11 cellular contexts compared by ENCODE assay signal in genomic region chr10:72330059-72330426, GRCh38. TPM values are rescaled to one million over a fixed set of nuclear protein-coding genes. Genes with fewer than 3 reads are reported as not detected.
DNase-seq lines count a peak whose midpoint lies in the region; ATAC-seq, FAIRE-seq and TF ChIP-seq lines count a peak whose summit lies in the region.
"Had no signal": no experiment of that assay in that cellular context is flagged by ENCODE, and none has a peak within 500 bp of the region (broad histone marks: within the 10 kb centered on the region; RNA-seq: fewer than 3 reads in every experiment).

No MANE protein-coding gene starts in this region.

- peaks cover 78% of the 10 kb centered on the region for H3K4me1 Mint-ChIP-seq in activated CD4-positive, alpha-beta T cell treated with anti-CD3 and anti-CD28 coated beads for 36 hours
- H3K4me1 Mint-ChIP-seq in activated T-helper 17 cell treated with anti-CD3 and anti-CD28 coated beads, Interleukin-2, amount 50 U/mL, for 72 hours, result peaks cover 39% of the 10 kb centered on the region

- WGBS in HepG2 (ENCODE audit: low lambda C conversion rate), result 75% methylated on average over 2 of the region's 2 CpGs

- no peak for TF ChIP-seq RAD21 in HepG2 (CRISPR knock-in tag; IDR thresholded peaks at IDR 0.05)

- no peaks in the 10 kb centered on the region for H3K79me2 ChIP-seq in HepG2 (ENCODE audit: insufficient read depth, low read length)

- H3K9ac ChIP-seq in HepG2 (ENCODE audit: insufficient read depth, low read depth, low read length), result no peak overlapping the region
- no peak overlapping the region for H3K9ac ChIP-seq in stomach smooth muscle (ENCODE audit: low read length in 2 of 2)

- POLR2A ChIA-PET in activated CD4-positive, alpha-beta T cell treated with anti-CD3 and anti-CD28 coated beads for 36 hours (lab: Charles Lee), result interaction anchor here (0.7 to 5.8 kb wide), 10 partner anchors 10 to 112 kb away, joined by 4 to 75 read pairs (median 11); partner anchors contain the start of gene DDIT4
- POLR2A ChIA-PET in HepG2 (lab: Yijun Ruan, JAX), result interaction anchor here (1.1 to 5.4 kb wide), 5 partner anchors 9 to 111 kb away, joined by 3 to 80 read pairs (median 9); partner anchors contain the start of gene DDIT4

- ATAC-seq in activated CD4-positive, alpha-beta T cell treated with anti-CD3 and anti-CD28 coated beads for 36 hours, result no peak
- no peak for ATAC-seq in activated T-helper 17 cell treated with anti-CD3 and anti-CD28 coated beads, Interleukin-2, amount 50 U/mL, for 72 hours (replicated peaks)
- no peak for ATAC-seq in HepG2
- no peak for ATAC-seq in esophagus mucosa
- ATAC-seq in GM18867 (IDR thresholded peaks at IDR 0.05; ENCODE audit: unreplicated experiment), result no peak
- ATAC-seq in HG03521 (IDR thresholded peaks at IDR 0.05; ENCODE audit: unreplicated experiment), result no peak

- CTCF ChIA-PET in activated CD4-positive, alpha-beta T cell treated with anti-CD3 and anti-CD28 coated beads for 36 hours (lab: Charles Lee), result interaction anchor here (0.5 to 2.3 kb wide), 7 partner anchors 9 to 1839 kb away, joined by 3 to 7 read pairs (median 3); no protein-coding TSS in a partner anchor
- CTCF ChIA-PET in HepG2 (lab: Yijun Ruan, JAX; ENCODE audit: low intra/inter-chr PET ratio, low total read pairs), result no interaction called here

- peak overlapping the region; percentile 94 for H3K4me3 Mint-ChIP-seq in activated CD4-positive, alpha-beta T cell treated with anti-CD3 and anti-CD28 coated beads for 36 hours
- peak overlapping the region; percentile 88 for H3K4me3 Mint-ChIP-seq in activated T-helper 17 cell treated with anti-CD3 and anti-CD28 coated beads, Interleukin-2, amount 50 U/mL, for 72 hours

- H3K36me3 Mint-ChIP-seq in activated CD4-positive, alpha-beta T cell treated with anti-CD3 and anti-CD28 coated beads for 36 hours (ENCODE audit: low read depth), result peaks cover 40% of the 10 kb centered on the region
- peaks cover 54% of the 10 kb centered on the region for H3K36me3 Mint-ChIP-seq in activated T-helper 17 cell treated with anti-CD3 and anti-CD28 coated beads, Interleukin-2, amount 50 U/mL, for 72 hours (ENCODE audit: low read depth)

- H3K4me2 ChIP-seq in HepG2 (ENCODE audit: low read depth, low read length), result no peak overlapping the region

- peak overlapping the region; percentile 99 for H3K27ac Mint-ChIP-seq in activated CD4-positive, alpha-beta T cell treated with anti-CD3 and anti-CD28 coated beads for 36 hours
- peak overlapping the region; percentile 96 for H3K27ac Mint-ChIP-seq in activated T-helper 17 cell treated with anti-CD3 and anti-CD28 coated beads, Interleukin-2, amount 50 U/mL, for 72 hours

- peaks cover 3% of the 10 kb centered on the region for H3K9me3 Mint-ChIP-seq in activated CD4-positive, alpha-beta T cell treated with anti-CD3 and anti-CD28 coated beads for 36 hours (ENCODE audit: low read depth)
- peaks cover 5% of the 10 kb centered on the region for H3K9me3 Mint-ChIP-seq in activated T-helper 17 cell treated with anti-CD3 and anti-CD28 coated beads, Interleukin-2, amount 50 U/mL, for 72 hours

- H3K4me1 ChIP-seq in HepG2 (ENCODE audit: insufficient read depth, low read length) (peaks cover 89% of the 10 kb centered on the region), stomach smooth muscle (ENCODE audit: control insufficient read depth, insufficient read depth, low read length) (peaks cover 56% of the 10 kb centered on the region)

- H4K20me1 ChIP-seq in HepG2 (ENCODE audit: insufficient read depth, low read length), result no peaks in the 10 kb centered on the region

- H3K9me3 ChIP-seq in HepG2 (ENCODE audit: low read length) (no peaks in the 10 kb centered on the region), stomach smooth muscle (ENCODE audit: control insufficient read depth in 2 of 2, low read length in 2 of 2) (no peaks in the 10 kb centered on the region)

- no peak overlapping the region for H3K4me3 ChIP-seq in HepG2 (replicated peaks in 1 of 3; ENCODE audit: insufficient read depth in 1 of 3, low read depth in 2 of 3, low read length in 3 of 3)
- H3K4me3 ChIP-seq in stomach smooth muscle (ENCODE audit: low read length in 2 of 2), result no peak overlapping the region

- no peak for DNase-seq in activated CD4-positive, alpha-beta T cell treated with anti-CD3 and anti-CD28 coated beads for 36 hours
- DNase-seq in activated CD4-positive, alpha-beta T cell treated with anti-CD3 and anti-CD28 coated beads for 1 hour, result no peak
- no peak for DNase-seq in HepG2 (ENCODE audit: low spot score)
- DNase-seq: 8988T; activated CD4-positive, CD25-positive, alpha-beta regulatory T cell; stimulated activated naive CD4-positive, alpha-beta T cell had no signal

- H3K36me3 ChIP-seq in HepG2 (replicated peaks in 1 of 2; ENCODE audit: control insufficient read depth in 1 of 2, insufficient read depth in 2 of 2, low read length in 2 of 2) (no peaks in the 10 kb centered on the region), stomach smooth muscle (ENCODE audit: control insufficient read depth in 2 of 2, insufficient read depth in 2 of 2, low read length in 2 of 2) (peaks cover 0 to 2% of the 10 kb centered on the region in 2 donors)

- no peak overlapping the region for H3K27ac ChIP-seq in HepG2 (ENCODE audit: extremely low read length, insufficient read depth, low read length)
- peak overlapping the region; percentile 62 for H3K27ac ChIP-seq in stomach smooth muscle (ENCODE audit: low read length)

- TF ChIP-seq EP300 in HepG2 (IDR thresholded peaks at IDR 0.05; ENCODE audit: low read depth in 2 of 2, low read length in 2 of 2) (no peak), HepG2 (CRISPR knock-in tag; IDR thresholded peaks at IDR 0.05; ENCODE audit: borderline replicate concordance) (no peak)

- H3K27me3 Mint-ChIP-seq in activated CD4-positive, alpha-beta T cell treated with anti-CD3 and anti-CD28 coated beads for 36 hours, result no peaks in the 10 kb centered on the region
- no peaks in the 10 kb centered on the region for H3K27me3 Mint-ChIP-seq in activated T-helper 17 cell treated with anti-CD3 and anti-CD28 coated beads, Interleukin-2, amount 50 U/mL, for 72 hours

- FAIRE-seq in HepG2 (lab: Jason Lieb, UNC), result no peak

- TF ChIP-seq POLR2A in HepG2 (IDR thresholded peaks at IDR 0.05; ENCODE audit: insufficient read depth in 1 of 2, low read depth in 2 of 2, low read length in 2 of 2), result no peak

- H2AFZ ChIP-seq in HepG2 (ENCODE audit: low read length), result no peak overlapping the region

- intact Hi-C loops in activated CD4-positive, alpha-beta T cell treated with anti-CD3 and anti-CD28 coated beads for 36 hours (cut with DNase I, micrococcal nuclease), result loop anchor here in 1 of 2 experiments (5.0 kb wide), 1 partner anchor 243 kb away; the partner anchor contains the start of gene SPOCK2
- intact Hi-C loops in HepG2 (cut with micrococcal nuclease; ENCODE audit: unreplicated experiment), result no loop called here

- H3K27me3 ChIP-seq in HepG2 (ENCODE audit: control insufficient read depth in 1 of 2, insufficient read depth in 2 of 2, low read length in 2 of 2) (no peaks in the 10 kb centered on the region), stomach smooth muscle (ENCODE audit: control insufficient read depth in 1 of 2, insufficient read depth in 2 of 2, low read length in 2 of 2) (no peaks in the 10 kb centered on the region)

- in situ Hi-C loops in HepG2 (cut with HindIII; ENCODE audit: extremely low pct_ligation_motif_present, low pct_unique_long_range_greater_than_20kb), result loop anchor here (10.0 to 25.0 kb wide), 2 partner anchors 243 to 365 kb away; partner anchors contain the start of genes CHST3 and SPOCK2

- BruUV-seq in HepG2 (replicated peaks; lab: Mats Ljungman, UMichigan), result TSS peak; percentile 49

- TF ChIP-seq CTCF in HepG2 (CRISPR knock-in tag; IDR thresholded peaks at IDR 0.05), result no peak

RNA-seq across cellular contexts. Expression of gene DNAJB12, which starts 24.7 kb away (rescaled TPM):
- 10 to 100 TPM; 19.7 to 21.9 TPM for total RNA-seq in activated CD4-positive, alpha-beta T cell treated with anti-CD3 and anti-CD28 coated beads for 36 hours
- 10 to 100 TPM; 32.0 to 35.9 TPM for total RNA-seq in activated T-helper 17 cell treated with anti-CD3 and anti-CD28 coated beads, Interleukin-2, amount 50 U/mL, for 72 hours
- 11.4 and 18.2 TPM in 2 replicates for total RNA-seq in HepG2 (2016; rRNA removed; fragmentation: Illumina TruSeq; extraction: Trizol)
- 3.9 and 5.0 TPM in 2 replicates for total RNA-seq in HepG2 (2016; cell fraction: cytosol; rRNA removed; fragmentation: Illumina TruSeq; extraction: Trizol; ENCODE audit: low read depth)
- total RNA-seq in HepG2 (2016; cell fraction: insoluble cytoplasmic fraction; rRNA removed; fragmentation: Illumina TruSeq; extraction: Trizol), result 9.2 and 19.9 TPM in 2 replicates
- total RNA-seq in HepG2 (2016; cell fraction: membrane; rRNA removed; fragmentation: Illumina TruSeq; extraction: Trizol), result 6.8 and 7.7 TPM in 2 replicates
- total RNA-seq in HepG2 (2016; cell fraction: nucleus; rRNA removed; fragmentation: Illumina TruSeq; extraction: Trizol), result 18.8 and 22.8 TPM in 2 replicates
- 10.8 and 13.6 TPM in 2 replicates for polyA plus RNA-seq in HepG2 (2011; rRNA removed)
- polyA plus RNA-seq in HepG2 (2011; cell fraction: cytosol; rRNA removed), result 8.7 and 9.8 TPM in 2 replicates
- 21.4 and 23.3 TPM in 2 replicates for polyA plus RNA-seq in HepG2 (2011; cell fraction: nucleus; rRNA removed)
- polyA plus RNA-seq in HepG2 (2012), result 11.6 and 13.7 TPM in 2 replicates
- polyA plus RNA-seq in HepG2 (2016; cell fraction: cytosol; fragmentation: Illumina TruSeq; extraction: Trizol; ENCODE audit: low read depth), result 3.5 TPM in 2 replicates
- polyA plus RNA-seq in HepG2 (2016; cell fraction: insoluble cytoplasmic fraction; fragmentation: Illumina TruSeq; extraction: Trizol; ENCODE audit: low read depth), result 9.6 and 12.1 TPM in 2 replicates
- 5.2 and 5.7 TPM in 2 replicates for polyA plus RNA-seq in HepG2 (2016; cell fraction: membrane; fragmentation: Illumina TruSeq; extraction: Trizol; ENCODE audit: low read depth)
- 30.8 and 32.2 TPM in 2 replicates for polyA plus RNA-seq in HepG2 (2016; cell fraction: nucleus; fragmentation: Illumina TruSeq; extraction: Trizol; ENCODE audit: insufficient read depth, low read depth)
- polyA minus RNA-seq in HepG2 (2011; rRNA and poly(A)+ RNA removed; ENCODE audit: low replicate concordance), result 15.9 and 24.1 TPM in 2 replicates
- 8.8 and 8.9 TPM in 2 replicates for polyA minus RNA-seq in HepG2 (2011; cell fraction: cytosol; rRNA and poly(A)+ RNA removed)
- 18.4 and 18.9 TPM in 2 replicates for polyA minus RNA-seq in HepG2 (2011; cell fraction: nucleus; rRNA and poly(A)+ RNA removed)
- total RNA-seq in esophagus mucosa, result 21.6 TPM

RNA-seq across cellular contexts. Expression of gene DDIT4, which starts 56.3 kb away (rescaled TPM):
- total RNA-seq in activated CD4-positive, alpha-beta T cell treated with anti-CD3 and anti-CD28 coated beads for 36 hours, result 1,000 to 10,000 TPM in 1 of 2 experiments, 100 to 1,000 TPM in 1; 750 to 1,039 TPM
- total RNA-seq in activated T-helper 17 cell treated with anti-CD3 and anti-CD28 coated beads, Interleukin-2, amount 50 U/mL, for 72 hours, result 1,000 to 10,000 TPM in 1 of 2 donors, 100 to 1,000 TPM in 1; 746 to 1,569 TPM
- total RNA-seq in HepG2 (2016; rRNA removed; fragmentation: Illumina TruSeq; extraction: Trizol) (35.2 and 35.6 TPM in 2 replicates), esophagus mucosa (417 TPM)
- 17.3 and 17.4 TPM in 2 replicates for total RNA-seq in HepG2 (2016; cell fraction: cytosol; rRNA removed; fragmentation: Illumina TruSeq; extraction: Trizol; ENCODE audit: low read depth)
- total RNA-seq in HepG2 (2016; cell fraction: insoluble cytoplasmic fraction; rRNA removed; fragmentation: Illumina TruSeq; extraction: Trizol), result 35.9 and 37.2 TPM in 2 replicates
- 34.5 and 35.2 TPM in 2 replicates for total RNA-seq in HepG2 (2016; cell fraction: membrane; rRNA removed; fragmentation: Illumina TruSeq; extraction: Trizol)
- total RNA-seq in HepG2 (2016; cell fraction: nucleus; rRNA removed; fragmentation: Illumina TruSeq; extraction: Trizol), result 19.2 and 19.4 TPM in 2 replicates
- polyA plus RNA-seq in HepG2 (2011; rRNA removed), result 40.7 and 78.9 TPM in 2 replicates
- polyA plus RNA-seq in HepG2 (2011; cell fraction: cytosol; rRNA removed), result 47.3 and 59.3 TPM in 2 replicates
- 73.1 and 98.3 TPM in 2 replicates for polyA plus RNA-seq in HepG2 (2011; cell fraction: nucleus; rRNA removed)
- polyA plus RNA-seq in HepG2 (2012), result 82.2 and 137 TPM in 2 replicates
- 3.8 and 5.2 TPM in 2 replicates for polyA plus RNA-seq in HepG2 (2016; cell fraction: cytosol; fragmentation: Illumina TruSeq; extraction: Trizol; ENCODE audit: low read depth)
- 24.9 and 26.7 TPM in 2 replicates for polyA plus RNA-seq in HepG2 (2016; cell fraction: insoluble cytoplasmic fraction; fragmentation: Illumina TruSeq; extraction: Trizol; ENCODE audit: low read depth)
- polyA plus RNA-seq in HepG2 (2016; cell fraction: membrane; fragmentation: Illumina TruSeq; extraction: Trizol; ENCODE audit: low read depth), result 8.1 and 8.4 TPM in 2 replicates
- polyA plus RNA-seq in HepG2 (2016; cell fraction: nucleus; fragmentation: Illumina TruSeq; extraction: Trizol; ENCODE audit: insufficient read depth, low read depth), result 27.3 and 28.4 TPM in 2 replicates
- 150 and 161 TPM in 2 replicates for polyA minus RNA-seq in HepG2 (2011; rRNA and poly(A)+ RNA removed; ENCODE audit: low replicate concordance)
- 74.7 and 77.2 TPM in 2 replicates for polyA minus RNA-seq in HepG2 (2011; cell fraction: cytosol; rRNA and poly(A)+ RNA removed)
- polyA minus RNA-seq in HepG2 (2011; cell fraction: nucleus; rRNA and poly(A)+ RNA removed), result 51.2 and 56.2 TPM in 2 replicates

Comparison
In these comparisons a context has a peak if more than half of its experiments do, and no peak if none do; other contexts are left out.
1. RNA of gene DDIT4, which starts 56.3 kb away (total RNA-seq): 746 to 1,569 TPM in activated T-helper 17 cell treated with anti-CD3 and anti-CD28 coated beads, Interleukin-2, amount 50 U/mL, for 72 hours, 750 to 1,039 TPM in activated CD4-positive, alpha-beta T cell treated with anti-CD3 and anti-CD28 coated beads for 36 hours and 417 TPM in esophagus mucosa (single experiment); 17.3 to 37.2 TPM in HepG2; every median in the first group is over 10 times any median in the second.